7 cellular contexts compared by ENCODE assay signal in genomic region chr20:23340524-23340923, GRCh38. TPM values are rescaled to one million over a fixed set of nuclear protein-coding genes. Genes with fewer than 3 reads are reported as not detected.
DNase-seq lines count a peak whose midpoint lies in the region; ATAC-seq, FAIRE-seq and TF ChIP-seq lines count a peak whose summit lies in the region.

No MANE protein-coding gene starts in this region.

- TF ChIP-seq EP300 in GM12878 (IDR thresholded peaks at IDR 0.05; ENCODE audit: borderline replicate concordance in 1 of 2, control insufficient read depth in 1 of 2, low read depth in 2 of 2, low read length in 2 of 2) (no peak), stomach (IDR thresholded peaks at IDR 0.05) (no peak)

- TF ChIP-seq RAD21 in GM12878 (IDR thresholded peaks at IDR 0.05; ENCODE audit: insufficient read depth, low read depth, low read length) = peak; percentile 81

- no peak overlapping the region for H3K4me3 ChIP-seq in GM12878
- H3K4me3 ChIP-seq in stomach = no peak overlapping the region

- H3K4me2 ChIP-seq in GM12878 (ENCODE audit: control insufficient read depth, insufficient read depth) = no peak overlapping the region

- TF ChIP-seq POLR2A in GM12878 (IDR thresholded peaks at IDR 0.05; ENCODE audit: low read depth, low read length) (no peak), stomach (IDR thresholded peaks at IDR 0.05) (no peak)

- WGBS in GM12878 (ENCODE audit: insufficient coverage, insufficient replicate concordance, low lambda C conversion rate, missing lambda C conversion rate) = 73% methylated on average over 9 of the region's 9 CpGs
- WGBS in stomach, 5 donors = 22 to 32% (median 23%) methylated on average over 9 of the region's 9 CpGs

- BruUV-seq in GM12878 (replicated peaks; lab: Mats Ljungman, UMichigan) = no TSS peak

- in situ Hi-C loops in GM12878 (cut with MboI) = loop anchor here (5.0 kb wide), 2 partner anchors 648 to 1003 kb away; no protein-coding TSS in a partner anchor

- SMC1A ChIA-PET in GM12878 (lab: Charles Lee; ENCODE audit: uncharacterized antibody, unreplicated experiment) = interaction anchor here (1.1 to 2.7 kb wide), 5 partner anchors 9 to 649 kb away, joined by 4 to 9 read pairs (median 5); no protein-coding TSS in a partner anchor

- CTCF ChIA-PET in GM12878 (lab: Yijun Ruan, JAX) = interaction anchor here (0.7 to 3.5 kb wide), 10 partner anchors 9 to 649 kb away, joined by 3 to 35 read pairs (median 4); no protein-coding TSS in a partner anchor

- intact Hi-C loops in GM12878 (cut with micrococcal nuclease; ENCODE audit: unreplicated experiment) = loop anchor here (1.0 to 10.0 kb wide), 2 partner anchors 286 to 649 kb away; no protein-coding TSS in a partner anchor
- intact Hi-C loops in stomach (cut with DNase I; ENCODE audit: low total_unique reads) = loop anchor here (5.0 kb wide), 2 partner anchors 293 to 643 kb away; partner anchors contain the start of gene THBD

- no peak overlapping the region for H2AFZ ChIP-seq in GM12878 (ENCODE audit: control insufficient read depth, low read depth, low read length)

- RAD21 ChIA-PET in GM12878 (lab: Charles Lee; ENCODE audit: unreplicated experiment) = interaction anchor here (0.7 to 2.9 kb wide), 10 partner anchors 8 to 1006 kb away, joined by 3 to 21 read pairs (median 4); partner anchors contain the start of gene NXT1

- no peak overlapping the region for H3K9ac ChIP-seq in GM12878 (ENCODE audit: control insufficient read depth, insufficient read depth, low read length)

- no peaks in the 10 kb centered on the region for H3K9me3 ChIP-seq in GM12878 (replicated peaks; ENCODE audit: control insufficient read depth, insufficient read depth, low read length)
- H3K9me3 ChIP-seq in stomach = no peaks in the 10 kb centered on the region

- H3K4me1 ChIP-seq in GM12878 (ENCODE audit: control insufficient read depth, insufficient read depth, low read length) (no peaks in the 10 kb centered on the region; the same call in none of the 2 replicates), stomach (peaks cover 0 to 5% (median 0%) of the 10 kb centered on the region in 4 donors)

- no peaks in the 10 kb centered on the region for H4K20me1 ChIP-seq in GM12878 (ENCODE audit: control insufficient read depth, insufficient read depth)

- H3K36me3 ChIP-seq in GM12878 (ENCODE audit: control insufficient read depth in 2 of 2, insufficient read depth in 2 of 2, low read length in 1 of 2) = no peaks in the 10 kb centered on the region
- H3K36me3 ChIP-seq in stomach = no peaks in the 10 kb centered on the region

- POLR2A ChIA-PET in GM12878 (lab: Charles Lee) = no interaction called here

- FAIRE-seq in GM12878 (lab: Jason Lieb, UNC) = no peak

- H3K79me2 ChIP-seq in GM12878 (ENCODE audit: control insufficient read depth, insufficient read depth, low read length) = no peaks in the 10 kb centered on the region

- H3K27ac ChIP-seq in GM12878 (ENCODE audit: control insufficient read depth, insufficient read depth) = no peak overlapping the region
- no peak overlapping the region for H3K27ac ChIP-seq in stomach

- no peaks in the 10 kb centered on the region for H3K27me3 ChIP-seq in GM12878 (replicated peaks in 1 of 2; ENCODE audit: control insufficient read depth in 2 of 2, insufficient read depth in 2 of 2, low read length in 1 of 2)
- peaks cover 0 to 5% (median 0%) of the 10 kb centered on the region in 3 donors for H3K27me3 ChIP-seq in stomach

- DNase-seq in EL (peak; percentile 40), NCI-H748 (lab: John Stamatoyannopoulos, UW; ENCODE audit: unreplicated experiment) (peak; percentile 90), GM12878 (ENCODE audit: low read depth, low spot score) (no peak), iPS-NIHi11 (ENCODE audit: low spot score) (peak; percentile 77), stomach (peak; percentile 67), mesenteric fat pad (ENCODE audit: low spot score) (no peak)

- ATAC-seq in HG02852 (IDR thresholded peaks at IDR 0.05; ENCODE audit: unreplicated experiment) (peak; percentile 56), GM12878 (peak; percentile 79)

- TF ChIP-seq CTCF in GM12878 (IDR thresholded peaks at IDR 0.05 in 2 of 3, conservative IDR thresholded peaks at IDR 0.05 in 1 of 3; ENCODE audit: control insufficient read depth in 2 of 3, extremely low read depth in 1 of 3, insufficient read depth in 1 of 3, low read depth in 3 of 3, low read length in 3 of 3) = peak; percentile 45 to 56 (median 54); a peak in 5 of 6 replicates
- TF ChIP-seq CTCF in stomach (IDR thresholded peaks at IDR 0.05) = peak in 5 of 7 experiments; percentile 33 to 59 (median 48)

TF ChIP-seq in GM12878, 131 proteins besides CTCF, POLR2A, EP300 and RAD21:
- no peak for TF ChIP-seq RCOR1 (conservative IDR thresholded peaks at IDR 0.05; ENCODE audit: low read depth, low read length)
- 0 out of 2 replicates have a peak, but pooled peaks have one; percentile 27 for TF ChIP-seq PKNOX1 (IDR thresholded peaks at IDR 0.05)
- TF ChIP-seq JUNB (IDR thresholded peaks at IDR 0.05) = no peak
- peak; percentile 27; the same call in 1 of the 2 replicates for TF ChIP-seq SMC3 (IDR thresholded peaks at IDR 0.05; ENCODE audit: borderline replicate concordance, low read length)
- TF ChIP-seq SREBF1 (IDR thresholded peaks at IDR 0.05; ENCODE audit: low read length) = no peak
- TF ChIP-seq CEBPB (IDR thresholded peaks at IDR 0.05; ENCODE audit: borderline replicate concordance in 1 of 2, low read depth in 2 of 2, low read length in 2 of 2) = no peak
- TF ChIP-seq MAX (IDR thresholded peaks at IDR 0.05; ENCODE audit: low read depth, low read length) = no peak

RNA-seq across cellular contexts. Expression of gene NXT1, which starts 10.1 kb away (rescaled TPM):
- total RNA-seq in GM12878 (2013; cell fraction: nucleolus; rRNA removed) = 7.8 and 8.3 TPM in 2 replicates
- total RNA-seq in GM12878 (2014; rRNA removed) = 61.5 and 65.2 TPM in 2 replicates
- 32.1 and 36.3 TPM in 2 replicates for total RNA-seq in GM12878 (2014; rRNA removed; fragmentation: Illumina TruSeq; extraction: Trizol)
- total RNA-seq in GM12878 (2021) = 34.4 and 36.9 TPM in 2 replicates
- 20.4 TPM for polyA plus RNA-seq in GM12878 (2011; ENCODE audit: low read depth)
- 38.5 and 50.0 TPM in 2 replicates for polyA plus RNA-seq in GM12878 (2011; rRNA removed)
- polyA plus RNA-seq in GM12878 (2011; cell fraction: cytosol; rRNA removed) = 60.6 and 64.5 TPM in 2 replicates
- 23.1 and 30.6 TPM in 2 replicates for polyA plus RNA-seq in GM12878 (2011; cell fraction: nucleus; rRNA removed)
- 26.5 and 27.2 TPM in 2 replicates for polyA plus RNA-seq in GM12878 (2012)
- polyA plus RNA-seq in GM12878 (2014; fragmentation: Illumina TruSeq; extraction: Trizol) = 37.9 and 42.6 TPM in 2 replicates
- polyA plus RNA-seq in GM12878 (2014; fragmentation: Nextera tagmentation; extraction: Ambion mirVana) = 10 to 100 TPM; 10.2 to 24.2 TPM
- 59.4 and 62.1 TPM in 2 replicates for polyA plus RNA-seq in GM12878 (2014; rRNA removed)
- polyA plus RNA-seq in GM12878 (2016; fragmentation: Nextera tagmentation; extraction: Ambion mirVana) = 10 to 100 TPM; 59.3 to 66.7 TPM
- polyA minus RNA-seq in GM12878 (2011; rRNA and poly(A)+ RNA removed) = 26.6 and 35.4 TPM in 2 replicates
- polyA minus RNA-seq in GM12878 (2011; cell fraction: cytosol; rRNA and poly(A)+ RNA removed) = 10.2 and 11.1 TPM in 2 replicates
- 8.5 and 14.0 TPM in 2 replicates for polyA minus RNA-seq in GM12878 (2011; cell fraction: nucleus; rRNA and poly(A)+ RNA removed)
- total RNA-seq in stomach = 10 to 100 TPM in 1 of 5 donors, 1 to 10 TPM in 4; 2.3 to 17.6 (median 9.0) TPM
- 10 to 100 TPM; 22.1 to 24.8 (median 22.2) TPM for polyA plus RNA-seq in stomach
- 18.8 TPM for total RNA-seq in mesenteric fat pad

RNA-seq across cellular contexts. Expression of gene GZF1, which starts 21.5 kb away (rescaled TPM):
- total RNA-seq in GM12878 (2013; cell fraction: nucleolus; rRNA removed) = 11.1 and 12.9 TPM in 2 replicates
- 8.7 and 14.0 TPM in 2 replicates for total RNA-seq in GM12878 (2014; rRNA removed)
- 7.8 and 9.9 TPM in 2 replicates for total RNA-seq in GM12878 (2014; rRNA removed; fragmentation: Illumina TruSeq; extraction: Trizol)
- total RNA-seq in GM12878 (2021) = 9.5 and 10.7 TPM in 2 replicates
- polyA plus RNA-seq in GM12878 (2011; ENCODE audit: low read depth) = 3.4 TPM
- 11.7 and 19.5 TPM in 2 replicates for polyA plus RNA-seq in GM12878 (2011; rRNA removed)
- 15.6 and 26.4 TPM in 2 replicates for polyA plus RNA-seq in GM12878 (2011; cell fraction: cytosol; rRNA removed)
- 37.0 and 40.5 TPM in 2 replicates for polyA plus RNA-seq in GM12878 (2011; cell fraction: nucleus; rRNA removed)
- polyA plus RNA-seq in GM12878 (2012) = 6.3 and 7.3 TPM in 2 replicates
- 6.2 and 13.5 TPM in 2 replicates for polyA plus RNA-seq in GM12878 (2014; fragmentation: Illumina TruSeq; extraction: Trizol)
- polyA plus RNA-seq in GM12878 (2014; fragmentation: Nextera tagmentation; extraction: Ambion mirVana) = 1 to 10 TPM; 2.2 to 2.4 TPM
- 9.5 and 12.4 TPM in 2 replicates for polyA plus RNA-seq in GM12878 (2014; rRNA removed)
- polyA plus RNA-seq in GM12878 (2016; fragmentation: Nextera tagmentation; extraction: Ambion mirVana) = 1 to 10 TPM; 6.9 to 7.1 TPM
- 38.7 and 58.2 TPM in 2 replicates for polyA minus RNA-seq in GM12878 (2011; rRNA and poly(A)+ RNA removed)
- polyA minus RNA-seq in GM12878 (2011; cell fraction: cytosol; rRNA and poly(A)+ RNA removed) = 14.8 TPM in 2 replicates
- polyA minus RNA-seq in GM12878 (2011; cell fraction: nucleus; rRNA and poly(A)+ RNA removed) = 31.4 and 51.2 TPM in 2 replicates
- total RNA-seq in stomach = 10 to 100 TPM in 3 of 5 donors, 1 to 10 TPM in 2; 2.9 to 19.7 (median 10.3) TPM
- polyA plus RNA-seq in stomach = 1 to 10 TPM; 4.4 to 7.6 (median 6.0) TPM
- total RNA-seq in mesenteric fat pad = 14.6 TPM

Comparison
In these comparisons a context has a peak if more than half of its experiments do, and no peak if none do; other contexts are left out.
1. DNase-seq: peak in EL (single experiment), NCI-H748 (single experiment), iPS-NIHi11 (single experiment) and stomach (single experiment); none in GM12878 (single experiment) and mesenteric fat pad (single experiment).